In the genomic region with DNA sequence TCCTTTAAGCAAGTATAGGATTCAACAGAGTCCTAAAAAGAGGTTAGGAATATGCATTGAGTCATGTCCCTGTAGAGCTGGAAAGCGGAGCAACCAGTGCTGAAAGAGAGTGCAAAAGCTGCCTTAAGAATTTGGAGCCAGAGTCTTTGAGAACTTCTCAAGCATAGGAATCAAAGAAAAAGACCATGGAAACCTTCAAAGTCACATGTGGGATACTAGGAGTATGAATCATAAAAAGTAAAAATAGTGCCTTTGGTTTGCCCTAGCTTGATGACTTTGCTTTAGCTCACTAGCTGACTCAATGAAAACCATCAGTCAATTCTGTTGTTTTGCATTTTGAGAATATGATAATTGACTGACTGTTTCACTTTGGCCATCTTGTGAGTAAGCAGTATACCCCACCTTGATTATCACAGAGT, we compare ENCODE assay signal across 12 cellular contexts.
DNase-seq lines count a peak whose midpoint lies in the region; ATAC-seq and TF ChIP-seq lines count a peak whose summit lies in the region.
"Had no signal": no experiment of that assay in that cellular context is flagged by ENCODE, and none has a peak within 500 bp of the region (broad histone marks: within the 10 kb centered on the region; RNA-seq: fewer than 3 reads in every experiment).

No MANE protein-coding gene starts in this region.

- TF ChIP-seq CTCF in thyroid gland (IDR thresholded peaks at IDR 0.05), result no peak

- H3K9me3 Mint-ChIP-seq in activated T-cell treated with anti-CD3 and anti-CD28 coated beads, Interleukin-2, amount 50 U/mL, for 72 hours, result no peaks in the 10 kb centered on the region
- no peaks in the 10 kb centered on the region for H3K9me3 Mint-ChIP-seq in stimulated activated naive CD8-positive, alpha-beta T cell treated with anti-CD3 and anti-CD28 coated beads, Interleukin-15, amount 100 ng/mL, for 72 hours
- H3K9me3 Mint-ChIP-seq: activated CD4-positive, alpha-beta memory T cell treated with anti-CD3 and anti-CD28 coated beads for 36 hours; dendritic cell treated with granulocyte-macrophage colony-stimulating factor and Interleukin-4, amounts not matched to agents 40 ng/mL and 50 ng/mL, for 4 days had no signal

- H3K27me3 Mint-ChIP-seq in activated T-cell treated with anti-CD3 and anti-CD28 coated beads, Interleukin-2, amount 50 U/mL, for 72 hours (ENCODE audit: low read depth), result peaks cover 37% of the 10 kb centered on the region
- H3K27me3 Mint-ChIP-seq in stimulated activated naive CD8-positive, alpha-beta T cell treated with anti-CD3 and anti-CD28 coated beads, Interleukin-15, amount 100 ng/mL, for 72 hours, result peaks cover 15% of the 10 kb centered on the region
- H3K27me3 Mint-ChIP-seq: activated CD4-positive, alpha-beta memory T cell treated with anti-CD3 and anti-CD28 coated beads for 36 hours; dendritic cell treated with granulocyte-macrophage colony-stimulating factor and Interleukin-4, amounts not matched to agents 40 ng/mL and 50 ng/mL, for 4 days had no signal

- intact Hi-C loops in thyroid gland (cut with DNase I), result no loop called here

- H3K4me1 ChIP-seq in Karpas-422 (ENCODE audit: low read length) (peaks cover 41% of the 10 kb centered on the region), thyroid gland (peaks cover 7 to 19% of the 10 kb centered on the region in 2 donors)
- H3K4me1 ChIP-seq: left ventricle myocardium inferior had no signal

- H3K4me3 ChIP-seq in Karpas-422 (ENCODE audit: low read length), result no peak overlapping the region
- H3K4me3 ChIP-seq in thyroid gland (replicated peaks in 1 of 3), result no peak overlapping the region
- H3K4me3 ChIP-seq: left ventricle myocardium inferior had no signal

- no peaks in the 10 kb centered on the region for H3K79me2 ChIP-seq in Karpas-422 (ENCODE audit: low read length)

- TF ChIP-seq POLR2A in thyroid gland (IDR thresholded peaks at IDR 0.05), result no peak

- H3K27ac ChIP-seq in Karpas-422 (ENCODE audit: low read length), result peak overlapping the region; percentile 57; the same call in 1 of the 2 replicates
- no peak overlapping the region for H3K27ac ChIP-seq in thyroid gland
- H3K27ac ChIP-seq: left ventricle myocardium inferior had no signal

- 92 to 94% methylated on average over 1 of the region's 1 CpG for WGBS in thyroid gland, 2 donors

- H3K27me3 ChIP-seq in Karpas-422 (ENCODE audit: low read length) (no peaks in the 10 kb centered on the region), thyroid gland (no peaks in the 10 kb centered on the region)

- H3K9ac ChIP-seq in Karpas-422 (ENCODE audit: low read length), result no peak overlapping the region

- H3K9me2 ChIP-seq in Karpas-422 (replicated peaks; ENCODE audit: insufficient read depth, low read length), result no peaks in the 10 kb centered on the region

- no peaks in the 10 kb centered on the region for H3K36me3 Mint-ChIP-seq in activated T-cell treated with anti-CD3 and anti-CD28 coated beads, Interleukin-2, amount 50 U/mL, for 72 hours (ENCODE audit: insufficient read depth in 2 of 2)
- H3K36me3 Mint-ChIP-seq: activated CD4-positive, alpha-beta memory T cell treated with anti-CD3 and anti-CD28 coated beads for 36 hours had no signal

- no peak overlapping the region for H3K27ac Mint-ChIP-seq in activated T-cell treated with anti-CD3 and anti-CD28 coated beads, Interleukin-2, amount 50 U/mL, for 72 hours
- no peak overlapping the region for H3K27ac Mint-ChIP-seq in stimulated activated naive CD8-positive, alpha-beta T cell treated with anti-CD3 and anti-CD28 coated beads, Interleukin-15, amount 100 ng/mL, for 72 hours
- H3K27ac Mint-ChIP-seq: activated CD4-positive, alpha-beta memory T cell treated with anti-CD3 and anti-CD28 coated beads for 36 hours; dendritic cell treated with granulocyte-macrophage colony-stimulating factor and Interleukin-4, amounts not matched to agents 40 ng/mL and 50 ng/mL, for 4 days had no signal

- ATAC-seq in activated T-cell treated with anti-CD3 and anti-CD28 coated beads, Interleukin-2, amount 50 U/mL, for 72 hours (replicated peaks in 1 of 2), result peak; percentile 87 to 98
- peak; percentile 55 for ATAC-seq in stimulated activated naive CD8-positive, alpha-beta T cell treated with anti-CD3 and anti-CD28 coated beads, Interleukin-15, amount 100 ng/mL, for 72 hours
- ATAC-seq in HG03457 (IDR thresholded peaks at IDR 0.05; ENCODE audit: unreplicated experiment) (no peak), GM21528 (IDR thresholded peaks at IDR 0.05; ENCODE audit: low FRiP score, unreplicated experiment) (no peak)

- peaks cover 16% of the 10 kb centered on the region for H3K4me1 Mint-ChIP-seq in activated T-cell treated with anti-CD3 and anti-CD28 coated beads, Interleukin-2, amount 50 U/mL, for 72 hours (ENCODE audit: low read depth)
- peaks cover 6% of the 10 kb centered on the region for H3K4me1 Mint-ChIP-seq in stimulated activated naive CD8-positive, alpha-beta T cell treated with anti-CD3 and anti-CD28 coated beads, Interleukin-15, amount 100 ng/mL, for 72 hours

- H3K36me3 ChIP-seq in Karpas-422 (ENCODE audit: insufficient read depth, low read length) (no peaks in the 10 kb centered on the region), thyroid gland (no peaks in the 10 kb centered on the region)
- H3K36me3 ChIP-seq: left ventricle myocardium inferior had no signal

- no peak overlapping the region for H3K4me3 Mint-ChIP-seq in activated T-cell treated with anti-CD3 and anti-CD28 coated beads, Interleukin-2, amount 50 U/mL, for 72 hours
- no peak overlapping the region for H3K4me3 Mint-ChIP-seq in stimulated activated naive CD8-positive, alpha-beta T cell treated with anti-CD3 and anti-CD28 coated beads, Interleukin-15, amount 100 ng/mL, for 72 hours
- H3K4me3 Mint-ChIP-seq: activated CD4-positive, alpha-beta memory T cell treated with anti-CD3 and anti-CD28 coated beads for 36 hours; dendritic cell treated with granulocyte-macrophage colony-stimulating factor and Interleukin-4, amounts not matched to agents 40 ng/mL and 50 ng/mL, for 4 days had no signal

- H2AFZ ChIP-seq in Karpas-422 (ENCODE audit: low read length), result no peak overlapping the region

- DNase-seq in activated T-cell treated with anti-CD3 and anti-CD28 coated beads, Interleukin-2, amount 50 U/mL, for 72 hours, result no peak
- DNase-seq in activated T-cell treated with anti-CD3 and anti-CD28 coated beads for 4 hours, result no peak
- no peak for DNase-seq in Karpas-422
- DNase-seq in dedifferentiated amniotic fluid mesenchymal stem cell (ENCODE audit: extremely low spot score), result peak; percentile 61
- DNase-seq in stimulated activated naive CD8-positive, alpha-beta T cell treated with anti-CD3 and anti-CD28 coated beads, Interleukin-15, amount 100 ng/mL, for 72 hours, result no peak
- DNase-seq in thyroid gland, result no peak
- DNase-seq: activated CD4-positive, alpha-beta memory T cell treated with anti-CD3 and anti-CD28 coated beads for 36 hours; C1 segment of cervical spinal cord; left ventricle myocardium inferior had no signal

- H3K4me2 ChIP-seq in Karpas-422 (ENCODE audit: low read depth, low read length, poor library complexity, severe bottlenecking), result peak overlapping the region; percentile 42

- H4K20me1 ChIP-seq in Karpas-422 (ENCODE audit: insufficient read depth, low read depth, low read length), result no peaks in the 10 kb centered on the region

- H3K9me3 ChIP-seq in Karpas-422 (ENCODE audit: low read length) (no peaks in the 10 kb centered on the region), thyroid gland (no peaks in the 10 kb centered on the region)
- H3K9me3 ChIP-seq: left ventricle myocardium inferior had no signal

Comparison
In these comparisons a context has a peak if more than half of its experiments do, and no peak if none do; other contexts are left out.
1. ATAC-seq: peak in activated T-cell treated with anti-CD3 and anti-CD28 coated beads, Interleukin-2, amount 50 U/mL, for 72 hours (2 of 2) and stimulated activated naive CD8-positive, alpha-beta T cell treated with anti-CD3 and anti-CD28 coated beads, Interleukin-15, amount 100 ng/mL, for 72 hours (single experiment); none in HG03457 (single experiment) and GM21528 (single experiment).